Comparison of ENCODE assay signal across 8 cellular contexts in the genomic region with DNA sequence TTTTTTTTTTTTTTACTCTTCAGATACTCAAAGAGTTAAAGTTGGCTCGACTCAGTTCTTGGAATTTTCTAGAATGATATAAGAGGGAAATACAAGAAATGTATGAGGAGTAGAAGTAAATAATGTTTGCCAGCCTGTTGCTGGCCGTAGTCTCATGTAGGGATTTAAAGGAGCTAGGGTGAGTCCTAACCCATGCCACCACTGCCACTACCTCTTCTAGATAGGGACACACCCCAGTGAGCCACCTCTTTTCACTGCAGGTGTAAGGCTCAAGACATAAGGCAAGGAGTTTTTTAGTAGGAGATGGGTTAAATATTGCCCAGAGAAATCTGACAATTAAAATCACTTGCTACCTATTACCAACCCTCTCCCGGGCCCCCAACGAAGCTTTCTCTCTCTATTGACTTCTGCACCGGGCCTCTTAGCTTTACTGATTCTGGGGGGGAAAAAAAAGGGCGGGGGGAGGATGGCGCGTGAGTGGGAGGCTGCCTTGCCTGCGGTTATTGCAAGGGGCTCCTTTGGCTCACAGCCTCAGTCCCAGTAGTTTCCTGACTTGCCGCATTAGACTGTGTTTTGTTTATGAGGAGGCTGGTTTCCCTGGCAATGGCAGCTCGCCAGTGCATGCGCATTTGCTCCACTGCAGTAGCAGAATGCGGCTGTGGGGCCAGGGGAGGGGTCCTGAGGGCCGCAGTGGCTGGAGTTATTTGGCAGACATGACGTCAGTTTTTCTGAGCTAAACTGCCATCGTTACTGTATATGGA. TPM values are rescaled to one million over a fixed set of nuclear protein-coding genes. Genes with fewer than 3 reads are reported as not detected.
A peak's percentile ranks its signal among the peaks of the same experiment; 100 is the strongest.
DNase-seq lines count a peak whose midpoint lies in the region; ATAC-seq and TF ChIP-seq lines count a peak whose summit lies in the region.

No MANE protein-coding gene starts in this region.

- TF ChIP-seq CTCF in parathyroid adenoma (IDR thresholded peaks at IDR 0.05) (no peak), WERI-Rb-1 (IDR thresholded peaks at IDR 0.05; ENCODE audit: low read depth, low read length) (no peak)

- no peak overlapping the region for H3K27ac ChIP-seq in parathyroid adenoma
- no peak overlapping the region for H3K27ac ChIP-seq in WERI-Rb-1

- H3K36me3 ChIP-seq in parathyroid adenoma (ENCODE audit: control insufficient read depth, insufficient read depth, low read length) (no peaks in the 10 kb centered on the region), WERI-Rb-1 (no peaks in the 10 kb centered on the region)

- H3K79me2 ChIP-seq in parathyroid adenoma = no peaks in the 10 kb centered on the region

- no peak overlapping the region for H2AFZ ChIP-seq in parathyroid adenoma

- ATAC-seq in HG03354 (IDR thresholded peaks at IDR 0.05; ENCODE audit: poor library complexity, severe bottlenecking, unreplicated experiment) = peak; percentile 49
- ATAC-seq in Right ventricle myocardium inferior = peak; percentile 56

- DNase-seq in DMS53 treated with DMSO at 0.1 percent for 48 hours (lab: John Stamatoyannopoulos, UW; ENCODE audit: unreplicated experiment) = peak; percentile 15
- DNase-seq in activated T-cell treated with anti-CD3 and anti-CD28 coated beads, Interleukin-2, amount 50 U/mL, for 48 hours = peak; percentile 22 to 29
- DNase-seq in Right ventricle myocardium inferior (ENCODE audit: missing footprints) = peak; percentile 76
- DNase-seq in NCI-H1436 (lab: John Stamatoyannopoulos, UW) = no peak
- no peak for DNase-seq in WERI-Rb-1
- no peak for DNase-seq in NOMO-1 (lab: John Stamatoyannopoulos, UW; ENCODE audit: unreplicated experiment in 2 of 2)

- intact Hi-C loops in Right ventricle myocardium inferior (cut with DNase I) = no loop called here

- H3K9ac ChIP-seq in parathyroid adenoma = no peak overlapping the region

- H3K4me2 ChIP-seq in parathyroid adenoma (ENCODE audit: low read length) = peak overlapping the region; percentile 47

- H3K4me3 ChIP-seq in parathyroid adenoma (ENCODE audit: low read depth, low read length) (peak overlapping the region; percentile 11), WERI-Rb-1 (ENCODE audit: low read depth, low read length) (no peak overlapping the region)

- H3K27me3 ChIP-seq in parathyroid adenoma (ENCODE audit: control insufficient read depth, insufficient read depth, low read length) (no peaks in the 10 kb centered on the region), WERI-Rb-1 (ENCODE audit: insufficient read depth, low read depth, severe bottlenecking) (peaks cover 42% of the 10 kb centered on the region)

- no peaks in the 10 kb centered on the region for H3K4me1 ChIP-seq in parathyroid adenoma

- H3K9me3 ChIP-seq in parathyroid adenoma (ENCODE audit: control insufficient read depth, low read length) = no peaks in the 10 kb centered on the region
- H3K9me3 ChIP-seq in WERI-Rb-1 (ENCODE audit: severe bottlenecking) = no peaks in the 10 kb centered on the region

RNA-seq across cellular contexts. Expression of a gene that starts 3.0 kb away (rescaled TPM):
- total RNA-seq in Right ventricle myocardium inferior = 187 TPM

Comparison
In these comparisons a context has a peak if more than half of its experiments do, and no peak if none do; other contexts are left out.
1. DNase-seq: peak in DMS53 treated with DMSO at 0.1 percent for 48 hours (single experiment), activated T-cell treated with anti-CD3 and anti-CD28 coated beads, Interleukin-2, amount 50 U/mL, for 48 hours (2 of 2) and Right ventricle myocardium inferior (single experiment); none in NCI-H1436 (single experiment), WERI-Rb-1 (single experiment) and NOMO-1 (0 of 2).